Comparison of ENCODE assay signal across 7 cellular contexts in genomic region chr5:176609724-176610429, GRCh38. TPM values are rescaled to one million over a fixed set of nuclear protein-coding genes. Genes with fewer than 3 reads are reported as not detected.
DNase-seq lines count a peak whose midpoint lies in the region; FAIRE-seq and TF ChIP-seq lines count a peak whose summit lies in the region.

Gene GPRIN1, minus strand, starts transcription at chr5:176610156. Its CDS starts 10,322 bp downstream, at chr5:176599834.

- no peak within 1 kb of the TSS for H3K27ac ChIP-seq in breast epithelium

- intact Hi-C loops in breast epithelium (cut with DNase I; ENCODE audit: low total_unique reads), result no loop called here

- FAIRE-seq in H54 (lab: Jason Lieb, UNC), result no peak

- DNase-seq in H54 (ENCODE audit: insufficient read length, low spot score), result peak; percentile 90
- peak; percentile 71 for DNase-seq in MG63
- DNase-seq in T1000 (lab: John Stamatoyannopoulos, UW), result peak; percentile 55
- DNase-seq in breast epithelium (ENCODE audit: low spot score in 2 of 2), result no peak
- DNase-seq in islet precursor cell, result peak; percentile 88
- peak; percentile 17 for DNase-seq in stimulated activated CD4-positive, alpha-beta T cell treated with anti-CD3 and anti-CD28 coated beads, Interleukin-2, amount 100 ng/mL, for 4 hours (ENCODE audit: low read depth)

- no peaks in the 10 kb centered on the region; the same call in 1 of the 2 replicates for H3K9me3 ChIP-seq in MG63
- no peaks in the 10 kb centered on the region for H3K9me3 ChIP-seq in breast epithelium

- H3K4me1 ChIP-seq in breast epithelium, result peaks cover 0 to 4% of the 10 kb centered on the region in 2 donors

- TF ChIP-seq POLR2A in H54 (IDR thresholded peaks at IDR 0.05; ENCODE audit: low read depth, low read length) (no peak; the same call in none of the 2 replicates), breast epithelium (IDR thresholded peaks at IDR 0.05) (no peak)

- H3K36me3 ChIP-seq in MG63 (no peaks in the 10 kb centered on the region; the same call in 1 of the 2 replicates), breast epithelium (no peaks in the 10 kb centered on the region)

- 0 out of 2 replicates have a peak, but pooled peaks cover 2% of the 10 kb centered on the region for H3K27me3 ChIP-seq in MG63
- H3K27me3 ChIP-seq in breast epithelium, result peaks cover 3 to 8% of the 10 kb centered on the region in 2 donors

- peak within 1 kb of the TSS; percentile 61 for H3K4me3 ChIP-seq in MG63
- H3K4me3 ChIP-seq in breast epithelium, result peak within 1 kb of the TSS; percentile 47 to 83 (median 62)

- TF ChIP-seq CTCF in GM12872 (IDR thresholded peaks at IDR 0.05; ENCODE audit: insufficient read depth, low read depth, low read length) (peak; percentile 32; the same call in 1 of the 3 replicates), breast epithelium (IDR thresholded peaks at IDR 0.05) (peak in 1 of 3 donors; percentile 15)

RNA-seq across cellular contexts. Expression of gene GPRIN1, which starts in this region (rescaled TPM):
- total RNA-seq in MG63 (2014; rRNA removed; shearing (Covaris generic); ENCODE audit: low replicate concordance), result 21.0 and 32.2 TPM in 2 replicates
- total RNA-seq in breast epithelium, result 1 to 10 TPM in 1 of 3 donors, under 1 TPM in 2; 0.64 to 1.2 (median 0.98) TPM

Comparison
In these comparisons a context has a peak if more than half of its experiments do, and no peak if none do; other contexts are left out.
1. RNA of gene GPRIN1 (total RNA-seq): 21.0 to 32.2 TPM in MG63; 0.64 to 1.2 TPM in breast epithelium; every median in the first group is over 10 times any median in the second.
2. DNase-seq: peak in H54 (single experiment), MG63 (single experiment), T1000 (single experiment), islet precursor cell (single experiment) and stimulated activated CD4-positive, alpha-beta T cell treated with anti-CD3 and anti-CD28 coated beads, Interleukin-2, amount 100 ng/mL, for 4 hours (single experiment); none in breast epithelium (0 of 2).